In genomic region chr10:6439875-6440274, GRCh38 we compare ENCODE assay signal across 8 cellular contexts.
DNase-seq lines count a peak whose midpoint lies in the region; ATAC-seq and FAIRE-seq lines count a peak whose summit lies in the region.
"Not testable (repeated sequence)": the region's sequence is repeated elsewhere in the genome, so short reads cannot be mapped to it uniquely, and the experiment has no call there.

No MANE protein-coding gene starts in this region.

- CTCF ChIA-PET in naive thymus-derived CD4-positive, alpha-beta T cell (lab: Charles Lee), result interaction anchor here (1.6 kb wide), 1 partner anchor 162 kb away, joined by 5 read pairs; no protein-coding TSS in a partner anchor

- H3K36me3 Mint-ChIP-seq in CD4-positive, CD25-positive, alpha-beta regulatory T cell, result peaks cover 59% of the 10 kb centered on the region
- not testable (repeated sequence) for H3K36me3 Mint-ChIP-seq in T-helper 17 cell (ENCODE audit: low read depth)
- peaks cover 6 to 35% of the 10 kb centered on the region in 2 donors for H3K36me3 Mint-ChIP-seq in activated T-cell treated with anti-CD3 and anti-CD28 coated beads, Interleukin-2, amount 50 U/mL, for 72 hours (ENCODE audit: insufficient read depth in 2 of 2)
- peaks cover 16% of the 10 kb centered on the region for H3K36me3 Mint-ChIP-seq in activated naive CD4-positive, alpha-beta T cell treated with anti-CD3 and anti-CD28 coated beads, Interleukin-2, amount 50 U/mL, for 24 hours
- H3K36me3 Mint-ChIP-seq in central memory CD8-positive, alpha-beta T cell (ENCODE audit: insufficient read depth), result peaks cover 61% of the 10 kb centered on the region
- H3K36me3 Mint-ChIP-seq in naive thymus-derived CD4-positive, alpha-beta T cell, result peaks cover 0 to 58% (median 25%) of the 10 kb centered on the region in 5 donors
- H3K36me3 Mint-ChIP-seq in stimulated activated naive CD8-positive, alpha-beta T cell treated with anti-CD3 and anti-CD28 coated beads, Interleukin-15, Interleukin-2, amounts not matched to agents 100 ng/mL and 50 ng/mL, for 24 hours (ENCODE audit: low read depth), result peaks cover 71% of the 10 kb centered on the region

- H3K9me3 Mint-ChIP-seq in CD4-positive, CD25-positive, alpha-beta regulatory T cell; activated T-cell treated with anti-CD3 and anti-CD28 coated beads, Interleukin-2, amount 50 U/mL, for 72 hours; activated naive CD4-positive, alpha-beta T cell treated with anti-CD3 and anti-CD28 coated beads, Interleukin-2, amount 50 U/mL, for 24 hours; central memory CD8-positive, alpha-beta T cell; naive thymus-derived CD4-positive, alpha-beta T cell; stimulated activated naive CD8-positive, alpha-beta T cell treated with anti-CD3 and anti-CD28 coated beads, Interleukin-15, Interleukin-2, amounts not matched to agents 100 ng/mL and 50 ng/mL, for 24 hours: not testable (repeated sequence)

- not testable (repeated sequence) for H3K4me3 ChIP-seq in CD4-positive, CD25-positive, alpha-beta regulatory T cell (ENCODE audit: low read depth, low read length); naive thymus-derived CD4-positive, alpha-beta T cell (ENCODE audit: low read length); small intestine (ENCODE audit: low read depth in 1 of 2, low read length in 2 of 2)

- not testable (repeated sequence) for ATAC-seq in CD4-positive, CD25-positive, alpha-beta regulatory T cell (ENCODE audit: low read depth in 2 of 2); T-helper 17 cell; activated T-cell treated with anti-CD3 and anti-CD28 coated beads, Interleukin-2, amount 50 U/mL, for 72 hours (replicated peaks in 1 of 2); central memory CD8-positive, alpha-beta T cell (replicated peaks; ENCODE audit: extremely low read depth, poor library complexity, severe bottlenecking); naive thymus-derived CD4-positive, alpha-beta T cell

- H3K4me1 ChIP-seq in CD4-positive, CD25-positive, alpha-beta regulatory T cell (ENCODE audit: control insufficient read depth, insufficient read depth, low read length, poor library complexity, severe bottlenecking); naive thymus-derived CD4-positive, alpha-beta T cell (ENCODE audit: control insufficient read depth in 2 of 2, insufficient read depth in 2 of 2, low read length in 2 of 2); small intestine (ENCODE audit: control insufficient read depth in 2 of 2, insufficient read depth in 1 of 2, low read depth in 1 of 2, low read length in 1 of 2): not testable (repeated sequence)

- POLR2A ChIA-PET in naive thymus-derived CD4-positive, alpha-beta T cell (lab: Charles Lee), result not testable (repeated sequence)

- 62 to 81% (median 68%) methylated on average over 4 of the region's 4 CpGs for WGBS in small intestine, 3 donors

- H3K27me3 Mint-ChIP-seq in CD4-positive, CD25-positive, alpha-beta regulatory T cell; T-helper 17 cell; activated T-cell treated with anti-CD3 and anti-CD28 coated beads, Interleukin-2, amount 50 U/mL, for 72 hours (ENCODE audit: low read depth); activated naive CD4-positive, alpha-beta T cell treated with anti-CD3 and anti-CD28 coated beads, Interleukin-2, amount 50 U/mL, for 24 hours; central memory CD8-positive, alpha-beta T cell; naive thymus-derived CD4-positive, alpha-beta T cell; stimulated activated naive CD8-positive, alpha-beta T cell treated with anti-CD3 and anti-CD28 coated beads, Interleukin-15, Interleukin-2, amounts not matched to agents 100 ng/mL and 50 ng/mL, for 24 hours: not testable (repeated sequence)

- H3K4me1 Mint-ChIP-seq in CD4-positive, CD25-positive, alpha-beta regulatory T cell, result peaks cover 5 to 25% (median 17%) of the 10 kb centered on the region in 4 donors
- H3K4me1 Mint-ChIP-seq in T-helper 17 cell, result peaks cover 10% of the 10 kb centered on the region
- H3K4me1 Mint-ChIP-seq in activated T-cell treated with anti-CD3 and anti-CD28 coated beads, Interleukin-2, amount 50 U/mL, for 72 hours (ENCODE audit: low read depth), result peaks cover 29% of the 10 kb centered on the region
- peaks cover 10% of the 10 kb centered on the region for H3K4me1 Mint-ChIP-seq in activated naive CD4-positive, alpha-beta T cell treated with anti-CD3 and anti-CD28 coated beads, Interleukin-2, amount 50 U/mL, for 24 hours
- H3K4me1 Mint-ChIP-seq in central memory CD8-positive, alpha-beta T cell, result not testable (repeated sequence)
- H3K4me1 Mint-ChIP-seq in naive thymus-derived CD4-positive, alpha-beta T cell, result peaks cover 0 to 31% (median 8%) of the 10 kb centered on the region in 7 donors
- H3K4me1 Mint-ChIP-seq in stimulated activated naive CD8-positive, alpha-beta T cell treated with anti-CD3 and anti-CD28 coated beads, Interleukin-15, Interleukin-2, amounts not matched to agents 100 ng/mL and 50 ng/mL, for 24 hours (ENCODE audit: low read depth), result peaks cover 18% of the 10 kb centered on the region

- intact Hi-C loops in naive thymus-derived CD4-positive, alpha-beta T cell (cut with micrococcal nuclease), result not testable (repeated sequence)

- H3K9me3 ChIP-seq in CD4-positive, CD25-positive, alpha-beta regulatory T cell (ENCODE audit: control insufficient read depth in 2 of 2, low read length in 2 of 2); T-helper 17 cell (ENCODE audit: control insufficient read depth, low read length, poor library complexity, severe bottlenecking); naive thymus-derived CD4-positive, alpha-beta T cell (ENCODE audit: control insufficient read depth in 2 of 3, low read length in 3 of 3); small intestine (ENCODE audit: control insufficient read depth, low read depth): not testable (repeated sequence)

- not testable (repeated sequence) for H3K27me3 ChIP-seq in CD4-positive, CD25-positive, alpha-beta regulatory T cell (ENCODE audit: control insufficient read depth, insufficient read depth, low read length); naive thymus-derived CD4-positive, alpha-beta T cell (ENCODE audit: control insufficient read depth in 2 of 2, insufficient read depth in 2 of 2, low read length in 2 of 2); small intestine (ENCODE audit: control insufficient read depth in 2 of 2, insufficient read depth in 2 of 2, low read length in 2 of 2)

- not testable (repeated sequence) for H3K27ac ChIP-seq in CD4-positive, CD25-positive, alpha-beta regulatory T cell (ENCODE audit: insufficient read depth, low read length, poor library complexity, severe bottlenecking); naive thymus-derived CD4-positive, alpha-beta T cell (ENCODE audit: low read depth, low read length); small intestine (ENCODE audit: low read depth in 1 of 2, low read length in 1 of 2)

- peak overlapping the region; percentile 26 to 78 (median 35) for H3K27ac Mint-ChIP-seq in CD4-positive, CD25-positive, alpha-beta regulatory T cell
- H3K27ac Mint-ChIP-seq in T-helper 17 cell, result peak overlapping the region; percentile 29
- peak overlapping the region; percentile 22 for H3K27ac Mint-ChIP-seq in activated T-cell treated with anti-CD3 and anti-CD28 coated beads, Interleukin-2, amount 50 U/mL, for 72 hours
- peak overlapping the region; percentile 71 for H3K27ac Mint-ChIP-seq in activated naive CD4-positive, alpha-beta T cell treated with anti-CD3 and anti-CD28 coated beads, Interleukin-2, amount 50 U/mL, for 24 hours
- H3K27ac Mint-ChIP-seq in central memory CD8-positive, alpha-beta T cell (ENCODE audit: low read depth), result peak overlapping the region; percentile 41
- H3K27ac Mint-ChIP-seq in naive thymus-derived CD4-positive, alpha-beta T cell, result peak overlapping the region in 5 of 9 donors; percentile 8 to 51 (median 36)
- H3K27ac Mint-ChIP-seq in stimulated activated naive CD8-positive, alpha-beta T cell treated with anti-CD3 and anti-CD28 coated beads, Interleukin-15, Interleukin-2, amounts not matched to agents 100 ng/mL and 50 ng/mL, for 24 hours, result peak overlapping the region; percentile 68

- not testable (repeated sequence) for FAIRE-seq in small intestine (lab: Jason Lieb, UNC)

- DNase-seq in CD4-positive, CD25-positive, alpha-beta regulatory T cell; T-helper 17 cell; activated T-cell treated with anti-CD3 and anti-CD28 coated beads, Interleukin-2, amount 50 U/mL, for 72 hours; central memory CD8-positive, alpha-beta T cell (ENCODE audit: low spot score in 2 of 2); naive thymus-derived CD4-positive, alpha-beta T cell: not testable (repeated sequence)
- peak; percentile 12 for DNase-seq in small intestine

- not testable (repeated sequence) for H3K4me3 Mint-ChIP-seq in CD4-positive, CD25-positive, alpha-beta regulatory T cell; T-helper 17 cell; activated T-cell treated with anti-CD3 and anti-CD28 coated beads, Interleukin-2, amount 50 U/mL, for 72 hours; activated naive CD4-positive, alpha-beta T cell treated with anti-CD3 and anti-CD28 coated beads, Interleukin-2, amount 50 U/mL, for 24 hours; central memory CD8-positive, alpha-beta T cell; naive thymus-derived CD4-positive, alpha-beta T cell; stimulated activated naive CD8-positive, alpha-beta T cell treated with anti-CD3 and anti-CD28 coated beads, Interleukin-15, Interleukin-2, amounts not matched to agents 100 ng/mL and 50 ng/mL, for 24 hours

- peaks cover 80% of the 10 kb centered on the region for H3K36me3 ChIP-seq in CD4-positive, CD25-positive, alpha-beta regulatory T cell (ENCODE audit: control insufficient read depth, insufficient read depth, low read length)
- H3K36me3 ChIP-seq in naive thymus-derived CD4-positive, alpha-beta T cell (ENCODE audit: control insufficient read depth in 2 of 3, insufficient read depth in 3 of 3, low read length in 3 of 3), result peaks cover 15 to 79% (median 26%) of the 10 kb centered on the region in 3 experiments
- not testable (repeated sequence) for H3K36me3 ChIP-seq in small intestine (ENCODE audit: control insufficient read depth in 2 of 2, insufficient read depth in 2 of 2, low read length in 2 of 2)
